In genomic region chr10:3740157-3740871, GRCh38 we compare ENCODE assay signal across 8 cellular contexts. TPM values are rescaled to one million over a fixed set of nuclear protein-coding genes. Genes with fewer than 3 reads are reported as not detected.
A peak's percentile ranks its signal among the peaks of the same experiment; 100 is the strongest.
DNase-seq lines count a peak whose midpoint lies in the region; ATAC-seq, FAIRE-seq and TF ChIP-seq lines count a peak whose summit lies in the region.

No MANE protein-coding gene starts in this region.

- intact Hi-C loops in Right ventricle myocardium superior (cut with DNase I): no loop called here

- ATAC-seq in Right ventricle myocardium superior (ENCODE audit: poor library complexity) (no peak), GM21390 (IDR thresholded peaks at IDR 0.05; ENCODE audit: unreplicated experiment) (no peak), GM18873 (IDR thresholded peaks at IDR 0.05; ENCODE audit: low FRiP score, unreplicated experiment) (no peak)

- DNase-seq in GM12891 (ENCODE audit: insufficient read length, low spot score): no peak
- DNase-seq in HCEC 1CT: peak; percentile 78
- DNase-seq in RKO (ENCODE audit: low spot score): peak; percentile 63
- peak; percentile 71 for DNase-seq in glomerular visceral epithelial cell (ENCODE audit: extremely low spot score)
- no peak for DNase-seq in NAMALWA (ENCODE audit: low spot score)
- DNase-seq in Right ventricle myocardium superior: no peak

- FAIRE-seq in GM12891 (lab: Jason Lieb, UNC): peak; percentile 62

- no peak for TF ChIP-seq POLR2A in GM12891 (IDR thresholded peaks at IDR 0.05; ENCODE audit: low read depth, low read length)

TF ChIP-seq in GM12891, 5 proteins besides CTCF, POLR2A, EP300 and RAD21:
- no peak for TF ChIP-seq POU2F2 (IDR thresholded peaks at IDR 0.05; ENCODE audit: low read depth, low read length)
- TF ChIP-seq SPI1 (IDR thresholded peaks at IDR 0.05; ENCODE audit: low read depth, low read length): no peak
- TF ChIP-seq TAF1 (IDR thresholded peaks at IDR 0.05; ENCODE audit: low read depth, low read length): no peak
- TF ChIP-seq PAX5 (IDR thresholded peaks at IDR 0.05; ENCODE audit: insufficient read depth, low read length, severe bottlenecking): no peak
- no peak for TF ChIP-seq POLR2AphosphoS5 (IDR thresholded peaks at IDR 0.05; ENCODE audit: low read depth, low read length)

RNA-seq across cellular contexts. Expression of gene KLF6, which starts 44.7 kb away (rescaled TPM):
- 67.9 TPM for polyA plus RNA-seq in GM12891 (2012; ENCODE audit: low read depth, missing spikeins)
- 60.2 TPM for total RNA-seq in Right ventricle myocardium superior

Comparison
In these comparisons a context has a peak if more than half of its experiments do, and no peak if none do; other contexts are left out.
1. DNase-seq: peak in HCEC 1CT (single experiment), RKO (single experiment) and glomerular visceral epithelial cell (single experiment); none in GM12891 (single experiment), NAMALWA (single experiment) and Right ventricle myocardium superior (single experiment).